15 cellular contexts compared by ENCODE assay signal in genomic region chrX:152896450-152896849, GRCh38. TPM values are rescaled to one million over a fixed set of nuclear protein-coding genes. Genes with fewer than 3 reads are reported as not detected.
DNase-seq lines count a peak whose midpoint lies in the region; ATAC-seq and TF ChIP-seq lines count a peak whose summit lies in the region.
"Had no signal": no experiment of that assay in that cellular context is flagged by ENCODE, and none has a peak within 500 bp of the region (broad histone marks: within the 10 kb centered on the region; RNA-seq: fewer than 3 reads in every experiment).

No MANE protein-coding gene starts in this region.

- H3K4me3 Mint-ChIP-seq in Caco-2 (ENCODE audit: unreplicated experiment) (peak overlapping the region; percentile 51), chondrocyte (ENCODE audit: unreplicated experiment) (no peak overlapping the region), nephron (peak overlapping the region; percentile 69 to 82 (median 76))
- H3K4me3 Mint-ChIP-seq: activated B cell treated with CpG ODN at 0.5 μM for 24 hours; dendritic cell treated with granulocyte-macrophage colony-stimulating factor and Interleukin-4, amounts not matched to agents 40 ng/mL and 50 ng/mL, for 4 days had no signal

- H3K36me3 Mint-ChIP-seq in Caco-2 (ENCODE audit: insufficient read depth, unreplicated experiment) (no peaks in the 10 kb centered on the region), chondrocyte (ENCODE audit: low read depth) (peaks cover 3% of the 10 kb centered on the region), nephron (ENCODE audit: low read depth) (no peaks in the 10 kb centered on the region)
- H3K36me3 Mint-ChIP-seq: CD14-positive monocyte, naive B cell had no signal

- H3K4me1 Mint-ChIP-seq in Caco-2 (ENCODE audit: low read depth, unreplicated experiment) (peaks cover 12% of the 10 kb centered on the region), chondrocyte (ENCODE audit: low read depth) (peaks cover 5% of the 10 kb centered on the region), nephron (peaks cover 12% of the 10 kb centered on the region)
- H3K4me1 Mint-ChIP-seq: activated B cell treated with CpG ODN at 0.5 μM for 24 hours; stimulated activated naive CD8-positive, alpha-beta T cell treated with anti-CD3 and anti-CD28 coated beads, Interleukin-15, amount 100 ng/mL, for 72 hours had no signal

- peak overlapping the region; percentile 82 for H3K27ac Mint-ChIP-seq in Caco-2 (ENCODE audit: unreplicated experiment)
- H3K27ac Mint-ChIP-seq in chondrocyte (ENCODE audit: unreplicated experiment), result no peak overlapping the region
- H3K27ac Mint-ChIP-seq in nephron, result peak overlapping the region in 2 of 3 experiments; percentile 21 to 37
- H3K27ac Mint-ChIP-seq: activated B cell treated with CpG ODN at 0.5 μM for 24 hours; dendritic cell treated with granulocyte-macrophage colony-stimulating factor and Interleukin-4, amounts not matched to agents 40 ng/mL and 50 ng/mL, for 4 days; naive B cell; stimulated activated naive CD8-positive, alpha-beta T cell treated with anti-CD3 and anti-CD28 coated beads, Interleukin-15, amount 100 ng/mL, for 72 hours had no signal

- peaks cover 9% of the 10 kb centered on the region for H3K4me1 ChIP-seq in Caco-2

- ATAC-seq in GM19455 (IDR thresholded peaks at IDR 0.05; ENCODE audit: unreplicated experiment) (no peak), GM21515 (IDR thresholded peaks at IDR 0.05; ENCODE audit: unreplicated experiment) (no peak)
- ATAC-seq: stimulated activated naive CD8-positive, alpha-beta T cell treated with anti-CD3 and anti-CD28 coated beads, Interleukin-15, amount 100 ng/mL, for 72 hours had no signal

- H3K9me3 Mint-ChIP-seq in Caco-2 (ENCODE audit: unreplicated experiment), result no peaks in the 10 kb centered on the region
- H3K9me3 Mint-ChIP-seq in chondrocyte (ENCODE audit: low read depth), result peaks cover 5% of the 10 kb centered on the region
- peaks cover 10% of the 10 kb centered on the region for H3K9me3 Mint-ChIP-seq in nephron
- H3K9me3 Mint-ChIP-seq: activated B cell treated with CpG ODN at 0.5 μM for 24 hours; dendritic cell treated with granulocyte-macrophage colony-stimulating factor and Interleukin-4, amounts not matched to agents 40 ng/mL and 50 ng/mL, for 4 days; stimulated activated naive CD8-positive, alpha-beta T cell treated with anti-CD3 and anti-CD28 coated beads, Interleukin-15, amount 100 ng/mL, for 72 hours had no signal

- H3K27me3 ChIP-seq in Caco-2 (replicated peaks; ENCODE audit: control insufficient read depth, insufficient read depth, low read length), result no peaks in the 10 kb centered on the region

- H3K27me3 Mint-ChIP-seq in Caco-2 (ENCODE audit: insufficient read depth, unreplicated experiment), result no peaks in the 10 kb centered on the region
- no peaks in the 10 kb centered on the region for H3K27me3 Mint-ChIP-seq in chondrocyte (ENCODE audit: low read depth)
- H3K27me3 Mint-ChIP-seq in nephron (ENCODE audit: low read depth), result peaks cover 9% of the 10 kb centered on the region

- no peak for TF ChIP-seq CTCF in Caco-2 (IDR thresholded peaks at IDR 0.05; ENCODE audit: insufficient read depth in 1 of 2, low read depth in 1 of 2, low read length in 1 of 2, severe bottlenecking in 1 of 2, unreplicated experiment in 1 of 2)
- no peak for TF ChIP-seq CTCF in chondrocyte (IDR thresholded peaks at IDR 0.05)
- no peak for TF ChIP-seq CTCF in nephron (IDR thresholded peaks at IDR 0.05; ENCODE audit: unreplicated experiment in 3 of 3)

- BruUV-seq in Caco-2 (replicated peaks; lab: Mats Ljungman, UMichigan), result no TSS peak

- intact Hi-C loops in Caco-2 (cut with micrococcal nuclease; ENCODE audit: unreplicated experiment), result no loop called here

- H3K9me3 ChIP-seq in Caco-2, result no peaks in the 10 kb centered on the region

- H3K36me3 ChIP-seq in Caco-2 (ENCODE audit: control insufficient read depth, insufficient read depth, low read length), result no peaks in the 10 kb centered on the region

- CTCF ChIA-PET in Caco-2 (lab: Charles Lee), result no interaction called here

- H3K4me3 ChIP-seq in Caco-2 (ENCODE audit: low read depth, low read length), result no peak overlapping the region
- H3K4me3 ChIP-seq: K562 had no signal

- DNase-seq in Caco-2, result no peak
- DNase-seq in M059J (ENCODE audit: low read depth), result peak; percentile 72
- peak; percentile 41 for DNase-seq in chondrocyte (ENCODE audit: low spot score)
- no peak for DNase-seq in cerebellar nuclear complex (lab: John Stamatoyannopoulos, UW)
- no peak for DNase-seq in OCI-M2 (lab: John Stamatoyannopoulos, UW; ENCODE audit: unreplicated experiment)
- DNase-seq: activated B cell treated with CpG ODN at 0.5 μM for 24 hours; naive B cell; NCI-H2081; stimulated activated naive CD8-positive, alpha-beta T cell treated with anti-CD3 and anti-CD28 coated beads, Interleukin-15, amount 100 ng/mL, for 72 hours had no signal

- POLR2A ChIA-PET in Caco-2 (lab: Charles Lee), result no interaction called here

RNA-seq across cellular contexts. Expression of gene ZNF185, which starts 1.4 kb away (rescaled TPM):
- total RNA-seq in Caco-2 (2022), result 4.2 and 5.9 TPM in 2 replicates
- total RNA-seq in M059J (2014; rRNA removed; shearing (Covaris generic)), result 4.9 and 6.5 TPM in 2 replicates
- 6.0 to 14.0 TPM (median 13.7 TPM) in 3 replicates for total RNA-seq in chondrocyte

Comparison
In these comparisons a context has a peak if more than half of its experiments do, and no peak if none do; other contexts are left out.
1. DNase-seq: peak in M059J (single experiment) and chondrocyte (single experiment); none in Caco-2 (0 of 2), cerebellar nuclear complex (0 of 2) and OCI-M2 (single experiment).